Comparison of ENCODE assay signal across 24 cellular contexts in the genomic region with DNA sequence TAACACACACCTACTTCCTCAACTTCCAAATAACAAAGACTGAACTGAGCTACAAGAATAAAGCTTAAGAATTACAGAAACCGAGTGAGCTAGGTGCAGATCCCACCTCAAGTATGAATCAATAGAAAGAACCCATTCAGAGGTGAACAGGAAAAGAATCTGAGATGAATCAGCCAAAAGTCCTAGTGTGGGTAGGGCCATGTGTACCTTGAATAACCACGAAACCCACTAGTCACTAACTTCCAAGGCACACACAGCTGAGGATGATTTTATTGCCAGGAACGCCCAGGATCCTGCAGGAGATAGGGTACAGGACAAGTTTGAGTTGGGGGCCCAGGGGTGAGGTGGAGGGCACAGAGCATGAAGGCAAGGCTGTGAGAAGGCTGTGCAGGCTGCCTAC.
"Had no signal": no experiment of that assay in that cellular context is flagged by ENCODE, and none has a peak within 500 bp of the region (broad histone marks: within the 10 kb centered on the region; RNA-seq: fewer than 3 reads in every experiment).

No MANE protein-coding gene starts in this region.

- H3K27ac ChIP-seq: coronary artery, dorsolateral prefrontal cortex, epithelial cell of prostate, foreskin keratinocyte, gastroesophageal sphincter, heart left ventricle, hepatocyte, left lung, lower lobe of right lung had no signal

- H3K4me3 ChIP-seq: coronary artery, dorsolateral prefrontal cortex, gastroesophageal sphincter, heart left ventricle, hepatocyte, left lung, lower lobe of right lung, mucosa of descending colon had no signal

- ATAC-seq: esophagus mucosa, foreskin keratinocyte, gastroesophageal sphincter, heart left ventricle, left lung, left ventricle myocardium superior, lower lobe of right lung, mucosa of descending colon had no signal

- H3K36me3 Mint-ChIP-seq: immature natural killer cell, mesothelial cell of epicardium had no signal

- H3K4me3 Mint-ChIP-seq: immature natural killer cell, mesothelial cell of epicardium had no signal

- H3K4me1 ChIP-seq: foreskin keratinocyte, gastroesophageal sphincter, heart left ventricle, left lung, lower lobe of right lung had no signal

- H3K36me3 ChIP-seq: gastroesophageal sphincter, heart left ventricle, left lung, lower lobe of right lung had no signal

- H3K27ac Mint-ChIP-seq: immature natural killer cell, mesothelial cell of epicardium had no signal

- DNase-seq: dermis blood vessel endothelial cell; dorsolateral prefrontal cortex; effector CD4-positive, alpha-beta T cell; effector memory CD4-positive, alpha-beta T cell; erythroblast; foreskin keratinocyte; heart left ventricle; hypothalamus; immature natural killer cell; islet precursor cell; kidney; kidney glomerular epithelial cell; left cardiac atrium; left lung; left ventricle myocardium superior; lower lobe of right lung; mesenchymal stem cell; mucosa of descending colon had no signal

- H3K4me1 Mint-ChIP-seq: immature natural killer cell, mesothelial cell of epicardium had no signal

- H3K27me3 ChIP-seq: dorsolateral prefrontal cortex, foreskin keratinocyte, gastroesophageal sphincter, heart left ventricle, hepatocyte, left lung had no signal

- H3K9me3 ChIP-seq: gastroesophageal sphincter, heart left ventricle, left lung, lower lobe of right lung, mucosa of descending colon had no signal
